Comparison of ENCODE assay signal across 11 cellular contexts in genomic region chr1:24914226-24915069, GRCh38. TPM values are rescaled to one million over a fixed set of nuclear protein-coding genes. Genes with fewer than 3 reads are reported as not detected.
DNase-seq lines count a peak whose midpoint lies in the region; ATAC-seq and TF ChIP-seq lines count a peak whose summit lies in the region.
"Had no signal": no experiment of that assay in that cellular context is flagged by ENCODE, and none has a peak within 500 bp of the region (broad histone marks: within the 10 kb centered on the region; RNA-seq: fewer than 3 reads in every experiment).

No MANE protein-coding gene starts in this region.

- DNase-seq in CD4-positive, alpha-beta T cell = no peak
- DNase-seq in LoVo (ENCODE audit: low spot score) = peak; percentile 85
- DNase-seq in dorsolateral prefrontal cortex = peak in 7 of 10 donors; percentile 15 to 58 (median 34)
- peak; percentile 97 for DNase-seq in osteoblast (ENCODE audit: insufficient read length, low spot score, missing footprints)
- no peak for DNase-seq in ACHN
- DNase-seq in NCI-H1105 treated with DMSO at 0.1 percent for 48 hours (lab: John Stamatoyannopoulos, UW) = no peak
- DNase-seq: activated CD4-positive, CD25-positive, alpha-beta regulatory T cell; endodermal cell; NCI-H774 had no signal

- H3K4me1 Mint-ChIP-seq in CD4-positive, alpha-beta T cell (ENCODE audit: low read depth) = peaks cover 43% of the 10 kb centered on the region

- CTCF ChIA-PET in CD4-positive, alpha-beta T cell (lab: Charles Lee) = interaction anchor here (1.4 kb wide), 1 partner anchor 16 kb away, joined by 3 read pairs; no protein-coding TSS in a partner anchor

- no peak overlapping the region for H2AFZ ChIP-seq in osteoblast (ENCODE audit: low read length)

- H3K36me3 Mint-ChIP-seq in CD4-positive, alpha-beta T cell (ENCODE audit: low read depth) = peaks cover 92% of the 10 kb centered on the region

- no peaks in the 10 kb centered on the region for H3K27me3 Mint-ChIP-seq in CD4-positive, alpha-beta T cell

- no peaks in the 10 kb centered on the region for H3K79me2 ChIP-seq in osteoblast (ENCODE audit: insufficient read depth, low read length)

- no peaks in the 10 kb centered on the region for H4K20me1 ChIP-seq in osteoblast (ENCODE audit: insufficient read depth, low read length)

- intact Hi-C loops in CD4-positive, alpha-beta T cell (cut with DNase I, micrococcal nuclease) = loop anchor here in 1 of 2 experiments (2.0 kb wide), 1 partner anchor 14 kb away; no protein-coding TSS in a partner anchor
- intact Hi-C loops in dorsolateral prefrontal cortex (cut with DNase I) = loop anchor here in 1 of 2 donors (10.0 kb wide), 1 partner anchor 190 kb away; no protein-coding TSS in a partner anchor

- no peaks in the 10 kb centered on the region for H3K27me3 ChIP-seq in CD4-positive, alpha-beta T cell (ENCODE audit: control insufficient read depth, insufficient read depth, low read length)
- H3K27me3 ChIP-seq in dorsolateral prefrontal cortex (no peaks in the 10 kb centered on the region), osteoblast (ENCODE audit: insufficient read depth, low read length) (no peaks in the 10 kb centered on the region)

- H3K27ac Mint-ChIP-seq in CD4-positive, alpha-beta T cell = peak overlapping the region; percentile 69
- H3K27ac Mint-ChIP-seq: endodermal cell had no signal

- in situ Hi-C loops in ACHN (cut with HindIII; ENCODE audit: low pct_ligation_motif_present, low pct_unique_long_range_greater_than_20kb, low sequenced_read_pairs) = no loop called here

- no peak overlapping the region for H3K27ac ChIP-seq in CD4-positive, alpha-beta T cell (ENCODE audit: low read depth, low read length)
- H3K27ac ChIP-seq in dorsolateral prefrontal cortex = peak overlapping the region in 1 of 59 donors; percentile 38
- H3K27ac ChIP-seq in osteoblast (ENCODE audit: low read depth, low read length) = peak overlapping the region; percentile 37

- H3K36me3 ChIP-seq in osteoblast (ENCODE audit: insufficient read depth, low read length) = peaks cover 4% of the 10 kb centered on the region

- no peak overlapping the region for H3K4me3 Mint-ChIP-seq in CD4-positive, alpha-beta T cell
- H3K4me3 Mint-ChIP-seq: endodermal cell had no signal

- ATAC-seq in CD4-positive, alpha-beta T cell (ENCODE audit: poor library complexity) = no peak
- ATAC-seq in HG02610 (IDR thresholded peaks at IDR 0.05; ENCODE audit: unreplicated experiment) (no peak), HG02798 (IDR thresholded peaks at IDR 0.05; ENCODE audit: poor library complexity, unreplicated experiment) (no peak)

- no peaks in the 10 kb centered on the region for H3K9me3 Mint-ChIP-seq in CD4-positive, alpha-beta T cell
- H3K9me3 Mint-ChIP-seq: endodermal cell had no signal

- TF ChIP-seq CTCF in CD4-positive, alpha-beta T cell (IDR thresholded peaks at IDR 0.05) = no peak
- TF ChIP-seq CTCF in dorsolateral prefrontal cortex (IDR thresholded peaks at IDR 0.05 in 54 of 56, conservative IDR thresholded peaks at IDR 0.05 in 2 of 56; ENCODE audit: low read depth in 1 of 56, partially characterized antibody in 56 of 56) (no peak), osteoblast (IDR thresholded peaks at IDR 0.05; ENCODE audit: extremely low read depth, low read depth, low read length) (no peak)

- no peaks in the 10 kb centered on the region for H3K9me3 ChIP-seq in CD4-positive, alpha-beta T cell (ENCODE audit: control insufficient read depth, low read length)
- H3K9me3 ChIP-seq in osteoblast (ENCODE audit: low read depth, low read length) = no peaks in the 10 kb centered on the region

- POLR2A ChIA-PET in CD4-positive, alpha-beta T cell (lab: Charles Lee) = interaction anchor here (6.4 kb wide), 1 partner anchor 12 kb away, joined by 121 read pairs; the partner anchor contains the start of gene RUNX3

- H3K4me3 ChIP-seq in dorsolateral prefrontal cortex (peak overlapping the region in 5 of 59 donors; percentile 3 to 25 (median 15)), osteoblast (ENCODE audit: insufficient read depth, low read length) (no peak overlapping the region)

- no peak overlapping the region for H3K4me2 ChIP-seq in osteoblast (ENCODE audit: insufficient read depth, low read length)

- no peaks in the 10 kb centered on the region for H3K4me1 ChIP-seq in osteoblast (ENCODE audit: insufficient read depth, low read length)

RNA-seq across cellular contexts. Expression of gene RUNX3, which starts 15.6 kb away (rescaled TPM):
- 100 to 1,000 TPM; 202 to 209 TPM for total RNA-seq in CD4-positive, alpha-beta T cell
- total RNA-seq in dorsolateral prefrontal cortex (1 to 10 TPM in 55 of 120 experiments, under 1 TPM in 65; 0.29 to 3.9 (median 0.96) TPM), osteoblast (1.8 and 3.6 TPM in 2 replicates)

Comparison
In these comparisons a context has a peak if more than half of its experiments do, and no peak if none do; other contexts are left out.
1. DNase-seq: peak in LoVo (single experiment), dorsolateral prefrontal cortex (7 of 10) and osteoblast (single experiment); none in CD4-positive, alpha-beta T cell (0 of 10), ACHN (single experiment) and NCI-H1105 treated with DMSO at 0.1 percent for 48 hours (single experiment).
2. RNA of gene RUNX3, which starts 15.6 kb away (total RNA-seq): 202 to 209 TPM in CD4-positive, alpha-beta T cell; 1.8 to 3.6 TPM in osteoblast and 0.29 to 3.9 TPM in dorsolateral prefrontal cortex; every median in the first group is over 10 times any median in the second.